Comparison of ENCODE assay signal across 23 cellular contexts in the genomic region with DNA sequence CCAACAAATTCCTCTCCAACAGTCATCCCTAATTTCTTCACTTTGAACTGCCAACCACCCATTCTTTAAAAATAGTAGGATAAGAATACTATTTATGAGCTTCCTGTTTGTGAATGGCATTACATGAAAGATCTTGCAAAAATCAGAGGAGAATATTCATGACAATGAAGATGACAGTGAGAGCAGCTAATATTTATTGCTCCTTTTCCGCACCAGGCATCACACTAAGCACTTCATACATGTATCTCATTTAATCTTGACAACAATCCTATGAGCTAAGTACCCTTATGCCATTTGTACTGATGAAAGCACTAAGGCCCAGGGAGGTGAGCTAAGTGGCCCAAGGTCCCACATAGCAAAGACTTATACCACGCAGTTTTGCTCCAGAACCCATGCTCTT.
"Had no signal": no experiment of that assay in that cellular context is flagged by ENCODE, and none has a peak within 500 bp of the region (broad histone marks: within the 10 kb centered on the region; RNA-seq: fewer than 3 reads in every experiment).

No MANE protein-coding gene starts in this region.

- H3K4me3 Mint-ChIP-seq: activated B cell treated with CpG ODN at 0.5 μM for 24 hours; activated CD8-positive, alpha-beta memory T cell treated with anti-CD3 and anti-CD28 coated beads, Interleukin-2, amount 10 ng/mL, durations not matched to agents 7 days and 5 days; activated CD8-positive, alpha-beta T cell treated with anti-CD3 and anti-CD28 coated beads for 36 hours; activated naive CD8-positive, alpha-beta T cell treated with anti-CD3 and anti-CD28 coated beads, Interleukin-2, amount 50 U/mL, for 24 hours; brain; natural killer cell; T-helper 1 cell treated with Interleukin-12 subunit alpha and Interleukin-12 subunit beta and Interleukin-4 antibody, amounts not matched to agents 30 μg/mL and 1 μg/mL, for 36 hours had no signal

- ATAC-seq: activated CD8-positive, alpha-beta memory T cell treated with anti-CD3 and anti-CD28 coated beads, Interleukin-2, amount 10 ng/mL, durations not matched to agents 7 days and 5 days; activated CD8-positive, alpha-beta T cell treated with anti-CD3 and anti-CD28 coated beads for 36 hours; activated naive CD8-positive, alpha-beta T cell treated with anti-CD3 and anti-CD28 coated beads, Interleukin-2, amount 50 U/mL, for 24 hours; natural killer cell had no signal

- DNase-seq: activated B cell treated with CpG ODN at 0.5 μM for 24 hours; activated CD4-positive, alpha-beta T cell treated with anti-CD3 and anti-CD28 coated beads for 48 hours; activated CD8-positive, alpha-beta memory T cell treated with anti-CD3 and anti-CD28 coated beads, Interleukin-2, amount 10 ng/mL, durations not matched to agents 7 days and 5 days; activated CD8-positive, alpha-beta T cell treated with anti-CD3 and anti-CD28 coated beads for 36 hours; activated gamma-delta T cell; activated naive CD4-positive, alpha-beta T cell treated with anti-CD3 and anti-CD28 coated beads, Interleukin-2, amount 50 U/mL, for 16 hours; activated naive CD8-positive, alpha-beta T cell treated with anti-CD3 and anti-CD28 coated beads, Interleukin-2, amount 50 U/mL, for 24 hours; activated T-cell treated with anti-CD3 and anti-CD28 coated beads for 4 hours; central memory CD4-positive, alpha-beta T cell; effector memory CD4-positive, alpha-beta T cell; foreskin melanocyte; glutamatergic neuron; left ventricle myocardium inferior; midbrain; natural killer cell; stimulated activated CD4-positive, alpha-beta T cell treated with anti-CD3 and anti-CD28 coated beads, Interleukin-4, amount 100 ng/mL, for 24 hours; stimulated activated naive CD4-positive, alpha-beta T cell treated with Interleukin-2 at 50 U/mL for 16 hours; upper lobe of left lung had no signal

- H3K79me2 ChIP-seq: hepatocyte had no signal

- H3K36me3 ChIP-seq: left ventricle myocardium inferior, thoracic aorta, upper lobe of left lung had no signal

- H3K27ac ChIP-seq: hepatocyte, left ventricle myocardium inferior, thoracic aorta, upper lobe of left lung had no signal

- H3K36me3 Mint-ChIP-seq: activated CD8-positive, alpha-beta memory T cell treated with anti-CD3 and anti-CD28 coated beads, Interleukin-2, amount 10 ng/mL, durations not matched to agents 7 days and 5 days; brain; natural killer cell had no signal

- H3K27ac Mint-ChIP-seq: activated B cell treated with CpG ODN at 0.5 μM for 24 hours; activated CD8-positive, alpha-beta memory T cell treated with anti-CD3 and anti-CD28 coated beads, Interleukin-2, amount 10 ng/mL, durations not matched to agents 7 days and 5 days; activated CD8-positive, alpha-beta T cell treated with anti-CD3 and anti-CD28 coated beads for 36 hours; activated naive CD8-positive, alpha-beta T cell treated with anti-CD3 and anti-CD28 coated beads, Interleukin-2, amount 50 U/mL, for 24 hours; brain; natural killer cell; progenitor cell of endocrine pancreas; T-helper 1 cell treated with Interleukin-12 subunit alpha and Interleukin-12 subunit beta and Interleukin-4 antibody, amounts not matched to agents 30 μg/mL and 1 μg/mL, for 36 hours had no signal

- H3K9me3 ChIP-seq: left ventricle myocardium inferior, thoracic aorta, upper lobe of left lung had no signal

- H3K9me3 Mint-ChIP-seq: activated B cell treated with CpG ODN at 0.5 μM for 24 hours; activated CD8-positive, alpha-beta T cell treated with anti-CD3 and anti-CD28 coated beads for 36 hours; activated naive CD8-positive, alpha-beta T cell treated with anti-CD3 and anti-CD28 coated beads, Interleukin-2, amount 50 U/mL, for 24 hours; brain; natural killer cell; T-helper 1 cell treated with Interleukin-12 subunit alpha and Interleukin-12 subunit beta and Interleukin-4 antibody, amounts not matched to agents 30 μg/mL and 1 μg/mL, for 36 hours had no signal

- H2AFZ ChIP-seq: hepatocyte had no signal

- H3K4me3 ChIP-seq: hepatocyte, left ventricle myocardium inferior, thoracic aorta, upper lobe of left lung had no signal

- H3K4me2 ChIP-seq: hepatocyte had no signal
